ENCODE assay signal across 1 cellular context in the genomic region with DNA sequence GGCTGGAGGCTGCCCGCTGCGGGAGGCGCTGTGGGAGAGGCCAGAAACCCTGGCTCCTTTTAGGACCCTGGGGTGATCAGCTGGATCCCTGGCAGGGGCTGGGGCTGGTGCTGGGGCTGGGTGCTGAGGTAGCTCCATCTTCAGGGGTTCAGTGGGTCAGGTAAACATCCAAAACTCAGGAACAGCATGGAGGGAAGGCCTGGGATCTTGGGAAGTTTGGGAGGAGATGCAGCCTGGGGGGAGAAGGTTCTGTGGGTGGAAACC.
TF ChIP-seq lines count a peak whose summit lies in the region.

No MANE protein-coding gene starts in this region.

TF ChIP-seq in H1, 55 proteins besides CTCF, POLR2A, EP300 and RAD21:
- TF ChIP-seq FOSL1 (IDR thresholded peaks at IDR 0.05; ENCODE audit: insufficient read depth, low read depth, low read length) (0 out of 2 replicates have a peak, but pooled peaks have one; percentile 42), GABPA (IDR thresholded peaks at IDR 0.05; ENCODE audit: borderline replicate concordance, insufficient read depth, low read length) (no peak)
